ENCODE assay signal across 1 cellular context in genomic region chr4:15649914-15650545, GRCh38.
TF ChIP-seq lines count a peak whose summit lies in the region.

No MANE protein-coding gene starts in this region.

TF ChIP-seq in K562, 482 proteins besides CTCF, POLR2A, EP300 and RAD21 (continues in another document):
- TF ChIP-seq CTBP1 (IDR thresholded peaks at IDR 0.05; ENCODE audit: borderline replicate concordance) (peak; percentile 55; the same call in 1 of the 2 replicates), POLR2AphosphoS2 (IDR thresholded peaks at IDR 0.05; ENCODE audit: low read length) (no peak), NUFIP1 (IDR thresholded peaks at IDR 0.05; ENCODE audit: partially characterized antibody) (no peak), ZFX (CRISPR knock-in tag; IDR thresholded peaks at IDR 0.05) (no peak), ZEB2 (IDR thresholded peaks at IDR 0.05) (0 out of 2 replicates have a peak, but pooled peaks have one; percentile 21), ELK1 (CRISPR knock-in tag; IDR thresholded peaks at IDR 0.05) (no peak), CSDE1 (IDR thresholded peaks at IDR 0.05) (no peak), BCLAF1 (IDR thresholded peaks at IDR 0.05; ENCODE audit: borderline replicate concordance in 1 of 2, control insufficient read depth in 1 of 2, low read depth in 2 of 2, low read length in 1 of 2) (0 out of 4 replicates have a peak, but pooled peaks of 1 of the 2 experiments have one; percentile 24), ZNF584 (CRISPR knock-in tag; IDR thresholded peaks at IDR 0.05; ENCODE audit: low read depth) (no peak), MYC (IDR thresholded peaks at IDR 0.05; ENCODE audit: low read depth, low read length) (0 out of 2 replicates have a peak, but pooled peaks have one; percentile 46), MYC (CRISPR knock-in tag; IDR thresholded peaks at IDR 0.05; ENCODE audit: borderline replicate concordance, low read depth) (no peak), ETV5 (CRISPR knock-in tag; IDR thresholded peaks at IDR 0.05; ENCODE audit: low read depth) (peak; percentile 86), ZBTB2 (IDR thresholded peaks at IDR 0.05) (0 out of 2 replicates have a peak, but pooled peaks have one; percentile 33), CGGBP1 (CRISPR knock-in tag; IDR thresholded peaks at IDR 0.05) (no peak), MYNN (IDR thresholded peaks at IDR 0.05) (peak; percentile 52; the same call in 1 of the 2 replicates), MYNN (CRISPR knock-in tag; IDR thresholded peaks at IDR 0.05) (no peak), ZFP36 (IDR thresholded peaks at IDR 0.05; ENCODE audit: low read depth, low read length, partially characterized antibody) (peak; percentile 86), UBTF (IDR thresholded peaks at IDR 0.05; ENCODE audit: borderline replicate concordance in 1 of 2, low read depth in 2 of 2, low read length in 2 of 2) (no peak), NFRKB (IDR thresholded peaks at IDR 0.05; ENCODE audit: low read depth) (no peak), HDAC3 (IDR thresholded peaks at IDR 0.05; ENCODE audit: borderline replicate concordance, partially characterized antibody) (peak; percentile 27), ETV1 (tag; conservative IDR thresholded peaks at IDR 0.05; ENCODE audit: low read depth) (peak; percentile 98), TEAD4 (IDR thresholded peaks at IDR 0.05; ENCODE audit: low read length) (peak; percentile 45; the same call in 1 of the 2 replicates), TEAD4 (CRISPR knock-in tag; IDR thresholded peaks at IDR 0.05; ENCODE audit: borderline replicate concordance) (no peak), MYBL2 (IDR thresholded peaks at IDR 0.05; ENCODE audit: low read depth) (no peak), MYBL2 (CRISPR knock-in tag; IDR thresholded peaks at IDR 0.05; ENCODE audit: borderline replicate concordance) (no peak), DIDO1 (tag; IDR thresholded peaks at IDR 0.05; ENCODE audit: low read depth) (no peak), ZFPM2 (CRISPR knock-in tag; IDR thresholded peaks at IDR 0.05) (no peak), MLX (CRISPR knock-in tag; conservative IDR thresholded peaks at IDR 0.05) (no peak), ZNF175 (CRISPR knock-in tag; IDR thresholded peaks at IDR 0.05; ENCODE audit: low read depth) (no peak), RNF2 (IDR thresholded peaks at IDR 0.05) (no peak), ZNF146 (CRISPR knock-in tag; IDR thresholded peaks at IDR 0.05; ENCODE audit: unreplicated experiment) (no peak), CC2D1A (IDR thresholded peaks at IDR 0.05) (peak; percentile 58; the same call in 1 of the 2 replicates), EP400 (IDR thresholded peaks at IDR 0.05) (peak; percentile 34; the same call in 1 of the 2 replicates), SAFB2 (IDR thresholded peaks at IDR 0.05; ENCODE audit: borderline replicate concordance, low read depth, low read length, severe bottlenecking) (no peak), LCOR (CRISPR knock-in tag; IDR thresholded peaks at IDR 0.05) (peak; percentile 32; the same call in 1 of the 2 replicates), GATAD2A (IDR thresholded peaks at IDR 0.05) (peak; percentile 61; the same call in 1 of the 2 replicates), ZFP30 (CRISPR knock-in tag; IDR thresholded peaks at IDR 0.05; ENCODE audit: borderline replicate concordance) (no peak), NR3C1 (CRISPR knock-in tag; IDR thresholded peaks at IDR 0.05) (no peak), DPF2 (IDR thresholded peaks at IDR 0.05) (peak; percentile 43), IRF1 (CRISPR knock-in tag; IDR thresholded peaks at IDR 0.05; ENCODE audit: borderline replicate concordance) (no peak), ZNF384 (IDR thresholded peaks at IDR 0.05; ENCODE audit: low read depth, low read length) (0 out of 2 replicates have a peak, but pooled peaks have one; percentile 20), TAF9B (IDR thresholded peaks at IDR 0.05; ENCODE audit: partially characterized antibody) (no peak), ZNF217 (CRISPR knock-in tag; IDR thresholded peaks at IDR 0.05) (no peak), L3MBTL2 (IDR thresholded peaks at IDR 0.05) (no peak), TGIF2 (CRISPR knock-in tag; IDR thresholded peaks at IDR 0.05) (no peak), IRF9 (tag; IDR thresholded peaks at IDR 0.05) (no peak), ZFP1 (CRISPR knock-in tag; IDR thresholded peaks at IDR 0.05) (no peak), ILF3 (IDR thresholded peaks at IDR 0.05; ENCODE audit: borderline replicate concordance) (no peak), GABPB2 (CRISPR knock-in tag; conservative IDR thresholded peaks at IDR 0.05) (no peak), HDAC6 (IDR thresholded peaks at IDR 0.05; ENCODE audit: low read depth, low read length) (no peak), ATF7 (IDR thresholded peaks at IDR 0.05) (no peak; the same call in 1 of the 2 replicates), KDM1A (IDR thresholded peaks at IDR 0.05) (peak in 1 of 2 experiments; percentile 31; a peak in 1 of 4 replicates), NR2C2 (CRISPR knock-in tag; IDR thresholded peaks at IDR 0.05) (no peak), NR2C2 (tag; IDR thresholded peaks at IDR 0.05) (no peak), ZNF224 (CRISPR knock-in tag; IDR thresholded peaks at IDR 0.05) (no peak), HES1 (IDR thresholded peaks at IDR 0.05; ENCODE audit: low read depth) (no peak), TAF7 (tag; IDR thresholded peaks at IDR 0.05) (no peak), ZC3H4 (CRISPR knock-in tag; IDR thresholded peaks at IDR 0.05; ENCODE audit: borderline replicate concordance) (no peak), SP2 (IDR thresholded peaks at IDR 0.05; ENCODE audit: extremely low read depth, low read depth, low read length, poor library complexity, severe bottlenecking) (no peak), CHAMP1 (IDR thresholded peaks at IDR 0.05) (peak; percentile 81), ZBTB26 (CRISPR knock-in tag; IDR thresholded peaks at IDR 0.05) (no peak)
